1 cellular context compared by ENCODE assay signal in the genomic region with DNA sequence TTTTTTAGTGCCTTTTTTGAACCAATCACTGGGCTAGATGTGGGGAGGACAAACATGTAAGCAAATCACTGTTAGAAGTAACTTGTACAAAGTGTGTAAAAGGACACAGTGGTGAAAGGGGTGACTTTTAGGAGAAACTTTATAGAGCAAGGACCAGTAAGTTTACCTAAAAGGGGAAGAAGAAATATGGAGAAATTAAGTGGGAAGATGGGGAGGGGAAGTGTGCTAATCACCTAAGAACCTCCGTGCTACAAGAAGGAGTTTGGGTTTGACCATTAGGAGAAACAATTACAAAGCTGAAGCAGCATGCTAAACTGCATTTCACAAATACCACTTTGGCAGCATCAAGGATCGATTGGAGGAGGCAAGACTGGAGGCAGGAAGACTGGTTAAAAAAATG.
TF ChIP-seq lines count a peak whose summit lies in the region.

No MANE protein-coding gene starts in this region.

TF ChIP-seq in HepG2, 621 proteins besides CTCF, POLR2A, EP300 and RAD21:
- TF ChIP-seq JUND (CRISPR knock-in tag; IDR thresholded peaks at IDR 0.05) (no peak), ZNF766 (CRISPR knock-in tag; IDR thresholded peaks at IDR 0.05; ENCODE audit: borderline replicate concordance) (no peak), ZNF563 (CRISPR knock-in tag; IDR thresholded peaks at IDR 0.05) (no peak), MYC (CRISPR knock-in tag; IDR thresholded peaks at IDR 0.05; ENCODE audit: borderline replicate concordance) (no peak), SSRP1 (CRISPR knock-in tag; IDR thresholded peaks at IDR 0.05) (no peak), JUNB (CRISPR knock-in tag; IDR thresholded peaks at IDR 0.05; ENCODE audit: borderline replicate concordance) (no peak), ZNF510 (CRISPR knock-in tag; IDR thresholded peaks at IDR 0.05; ENCODE audit: low read depth) (no peak), TGIF2 (CRISPR knock-in tag; IDR thresholded peaks at IDR 0.05) (no peak), FOSL1 (CRISPR knock-in tag; IDR thresholded peaks at IDR 0.05; ENCODE audit: borderline replicate concordance) (no peak), SRSF4 (IDR thresholded peaks at IDR 0.05; ENCODE audit: low read depth, low read length, poor library complexity, severe bottlenecking) (no peak)
- TF ChIP-seq, protein P1, sequence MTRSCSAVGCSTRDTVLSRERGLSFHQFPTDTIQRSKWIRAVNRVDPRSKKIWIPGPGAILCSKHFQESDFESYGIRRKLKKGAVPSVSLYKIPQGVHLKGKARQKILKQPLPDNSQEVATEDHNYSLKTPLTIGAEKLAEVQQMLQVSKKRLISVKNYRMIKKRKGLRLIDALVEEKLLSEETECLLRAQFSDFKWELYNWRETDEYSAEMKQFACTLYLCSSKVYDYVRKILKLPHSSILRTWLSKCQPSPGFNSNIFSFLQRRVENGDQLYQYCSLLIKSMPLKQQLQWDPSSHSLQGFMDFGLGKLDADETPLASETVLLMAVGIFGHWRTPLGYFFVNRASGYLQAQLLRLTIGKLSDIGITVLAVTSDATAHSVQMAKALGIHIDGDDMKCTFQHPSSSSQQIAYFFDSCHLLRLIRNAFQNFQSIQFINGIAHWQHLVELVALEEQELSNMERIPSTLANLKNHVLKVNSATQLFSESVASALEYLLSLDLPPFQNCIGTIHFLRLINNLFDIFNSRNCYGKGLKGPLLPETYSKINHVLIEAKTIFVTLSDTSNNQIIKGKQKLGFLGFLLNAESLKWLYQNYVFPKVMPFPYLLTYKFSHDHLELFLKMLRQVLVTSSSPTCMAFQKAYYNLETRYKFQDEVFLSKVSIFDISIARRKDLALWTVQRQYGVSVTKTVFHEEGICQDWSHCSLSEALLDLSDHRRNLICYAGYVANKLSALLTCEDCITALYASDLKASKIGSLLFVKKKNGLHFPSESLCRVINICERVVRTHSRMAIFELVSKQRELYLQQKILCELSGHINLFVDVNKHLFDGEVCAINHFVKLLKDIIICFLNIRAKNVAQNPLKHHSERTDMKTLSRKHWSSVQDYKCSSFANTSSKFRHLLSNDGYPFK (CRISPR knock-in tag; IDR thresholded peaks at IDR 0.05; ENCODE audit: borderline replicate concordance), result no peak
- TF ChIP-seq, protein P2, sequence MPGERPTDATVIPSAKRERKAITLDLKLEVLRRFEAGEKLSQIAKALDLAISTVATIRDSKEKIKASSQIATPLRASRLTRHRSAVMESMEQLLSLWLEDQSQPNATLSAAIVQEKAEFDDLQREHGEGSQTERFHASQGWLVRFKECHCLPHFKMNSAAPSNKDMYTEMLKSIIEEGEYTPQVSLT (CRISPR knock-in tag; IDR thresholded peaks at IDR 0.05; ENCODE audit: borderline replicate concordance, low read depth), result no peak
- TF ChIP-seq, protein P3, sequence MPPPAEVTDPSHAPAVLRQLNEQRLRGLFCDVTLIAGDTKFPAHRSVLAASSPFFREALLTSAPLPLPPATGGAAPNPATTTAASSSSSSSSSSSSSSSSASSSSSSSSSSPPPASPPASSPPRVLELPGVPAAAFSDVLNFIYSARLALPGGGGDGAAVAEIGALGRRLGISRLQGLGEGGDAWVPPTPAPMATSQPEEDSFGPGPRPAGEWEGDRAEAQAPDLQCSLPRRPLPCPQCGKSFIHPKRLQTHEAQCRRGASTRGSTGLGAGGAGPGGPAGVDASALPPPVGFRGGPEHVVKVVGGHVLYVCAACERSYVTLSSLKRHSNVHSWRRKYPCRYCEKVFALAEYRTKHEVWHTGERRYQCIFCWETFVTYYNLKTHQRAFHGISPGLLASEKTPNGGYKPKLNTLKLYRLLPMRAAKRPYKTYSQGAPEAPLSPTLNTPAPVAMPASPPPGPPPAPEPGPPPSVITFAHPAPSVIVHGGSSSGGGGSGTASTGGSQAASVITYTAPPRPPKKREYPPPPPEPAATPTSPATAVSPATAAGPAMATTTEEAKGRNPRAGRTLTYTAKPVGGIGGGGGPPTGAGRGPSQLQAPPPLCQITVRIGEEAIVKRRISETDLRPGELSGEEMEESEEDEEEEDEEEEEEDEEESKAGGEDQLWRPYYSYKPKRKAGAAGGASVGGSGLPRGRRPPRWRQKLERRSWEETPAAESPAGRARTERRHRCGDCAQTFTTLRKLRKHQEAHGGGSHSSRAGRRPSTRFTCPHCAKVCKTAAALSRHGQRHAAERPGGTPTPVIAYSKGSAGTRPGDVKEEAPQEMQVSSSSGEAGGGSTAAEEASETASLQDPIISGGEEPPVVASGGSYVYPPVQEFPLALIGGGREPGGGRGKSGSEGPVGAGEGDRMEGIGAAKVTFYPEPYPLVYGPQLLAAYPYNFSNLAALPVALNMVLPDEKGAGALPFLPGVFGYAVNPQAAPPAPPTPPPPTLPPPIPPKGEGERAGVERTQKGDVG (CRISPR knock-in tag; IDR thresholded peaks at IDR 0.05; ENCODE audit: borderline replicate concordance), result no peak
- TF ChIP-seq, protein P4, sequence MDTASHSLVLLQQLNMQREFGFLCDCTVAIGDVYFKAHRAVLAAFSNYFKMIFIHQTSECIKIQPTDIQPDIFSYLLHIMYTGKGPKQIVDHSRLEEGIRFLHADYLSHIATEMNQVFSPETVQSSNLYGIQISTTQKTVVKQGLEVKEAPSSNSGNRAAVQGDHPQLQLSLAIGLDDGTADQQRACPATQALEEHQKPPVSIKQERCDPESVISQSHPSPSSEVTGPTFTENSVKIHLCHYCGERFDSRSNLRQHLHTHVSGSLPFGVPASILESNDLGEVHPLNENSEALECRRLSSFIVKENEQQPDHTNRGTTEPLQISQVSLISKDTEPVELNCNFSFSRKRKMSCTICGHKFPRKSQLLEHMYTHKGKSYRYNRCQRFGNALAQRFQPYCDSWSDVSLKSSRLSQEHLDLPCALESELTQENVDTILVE (CRISPR knock-in tag; IDR thresholded peaks at IDR 0.05), result no peak
TF ChIP-seq in HepG2: peak in this region for 0.
